In the genomic region with DNA sequence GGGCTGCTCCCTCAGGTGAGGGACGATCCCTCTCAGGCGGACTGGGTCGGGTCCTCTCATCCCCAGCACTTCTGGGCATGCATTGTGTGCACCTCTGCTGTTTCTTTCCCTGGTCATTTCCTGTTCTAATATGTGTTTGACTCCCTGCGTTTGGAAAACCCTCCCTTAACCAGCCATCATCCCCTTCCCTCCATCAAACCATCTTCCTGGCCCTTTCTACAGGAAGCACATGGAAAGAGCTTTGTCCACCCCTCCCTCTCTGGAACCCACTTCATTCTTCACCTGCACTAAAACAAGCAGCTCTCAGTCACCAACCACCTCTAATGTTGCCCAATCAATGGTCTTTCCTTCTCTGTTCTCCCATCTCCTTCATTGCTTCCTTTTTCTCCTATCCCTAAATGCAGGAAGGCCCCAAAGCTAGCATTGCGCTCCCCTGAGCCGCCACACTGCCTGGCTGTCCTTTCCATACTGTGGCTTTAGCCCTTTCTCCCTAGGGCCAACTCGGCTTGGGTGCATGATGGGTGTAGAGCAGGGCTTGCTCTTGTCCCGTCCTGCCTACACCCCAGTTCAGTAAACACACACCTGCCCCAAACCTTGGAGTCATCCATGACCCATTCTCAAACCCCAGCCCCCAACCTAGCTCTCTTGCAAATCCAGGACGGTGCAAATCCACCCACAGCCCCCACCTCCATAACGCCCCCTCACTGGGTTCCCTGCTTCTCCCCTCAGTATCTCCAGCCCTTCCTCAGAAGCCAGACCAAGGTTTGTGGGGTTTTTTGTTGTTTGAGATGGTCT, we compare ENCODE assay signal across 1 cellular context.
TF ChIP-seq lines count a peak whose summit lies in the region.

No MANE protein-coding gene starts in this region.

TF ChIP-seq in HEK293, 187 proteins besides CTCF, POLR2A, EP300 and RAD21 (continued from another document):
- TF ChIP-seq MEIS1 (CRISPR knock-in tag; IDR thresholded peaks at IDR 0.05; ENCODE audit: borderline replicate concordance): no peak
- TF ChIP-seq, protein P1, sequence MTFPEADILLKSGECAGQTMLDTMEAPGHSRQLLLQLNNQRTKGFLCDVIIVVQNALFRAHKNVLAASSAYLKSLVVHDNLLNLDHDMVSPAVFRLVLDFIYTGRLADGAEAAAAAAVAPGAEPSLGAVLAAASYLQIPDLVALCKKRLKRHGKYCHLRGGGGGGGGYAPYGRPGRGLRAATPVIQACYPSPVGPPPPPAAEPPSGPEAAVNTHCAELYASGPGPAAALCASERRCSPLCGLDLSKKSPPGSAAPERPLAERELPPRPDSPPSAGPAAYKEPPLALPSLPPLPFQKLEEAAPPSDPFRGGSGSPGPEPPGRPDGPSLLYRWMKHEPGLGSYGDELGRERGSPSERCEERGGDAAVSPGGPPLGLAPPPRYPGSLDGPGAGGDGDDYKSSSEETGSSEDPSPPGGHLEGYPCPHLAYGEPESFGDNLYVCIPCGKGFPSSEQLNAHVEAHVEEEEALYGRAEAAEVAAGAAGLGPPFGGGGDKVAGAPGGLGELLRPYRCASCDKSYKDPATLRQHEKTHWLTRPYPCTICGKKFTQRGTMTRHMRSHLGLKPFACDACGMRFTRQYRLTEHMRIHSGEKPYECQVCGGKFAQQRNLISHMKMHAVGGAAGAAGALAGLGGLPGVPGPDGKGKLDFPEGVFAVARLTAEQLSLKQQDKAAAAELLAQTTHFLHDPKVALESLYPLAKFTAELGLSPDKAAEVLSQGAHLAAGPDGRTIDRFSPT (tag by site-specific recombination; IDR thresholded peaks at IDR 0.05): no peak
- no peak for TF ChIP-seq ZNF155 (tag by site-specific recombination; IDR thresholded peaks at IDR 0.05)
- TF ChIP-seq ZNF37A (tag by site-specific recombination; IDR thresholded peaks at IDR 0.05): no peak
- TF ChIP-seq ZNF600 (tag by site-specific recombination; IDR thresholded peaks at IDR 0.05): peak; percentile 81; the same call in 1 of the 2 replicates
- no peak for TF ChIP-seq ZNF404 (tag by site-specific recombination; IDR thresholded peaks at IDR 0.05)
- TF ChIP-seq ZNF792 (tag by site-specific recombination; IDR thresholded peaks at IDR 0.05): no peak
- no peak for TF ChIP-seq ZNF10 (tag by site-specific recombination; IDR thresholded peaks at IDR 0.05)
- no peak for TF ChIP-seq ZNF223 (tag by site-specific recombination; IDR thresholded peaks at IDR 0.05)
- TF ChIP-seq ZNF530 (tag by site-specific recombination; IDR thresholded peaks at IDR 0.05; ENCODE audit: low read depth): no peak
- no peak for TF ChIP-seq ZNF426 (tag by site-specific recombination; IDR thresholded peaks at IDR 0.05)
- peak; percentile 61 for TF ChIP-seq WT1 (tag by site-specific recombination; IDR thresholded peaks at IDR 0.05)
- 0 out of 2 replicates have a peak, but pooled peaks have one; percentile 35 for TF ChIP-seq GLIS2 (tag by site-specific recombination; IDR thresholded peaks at IDR 0.05)
- TF ChIP-seq MZF1 (tag by site-specific recombination; IDR thresholded peaks at IDR 0.05; ENCODE audit: borderline replicate concordance): peak; percentile 20; the same call in 1 of the 2 replicates
- TF ChIP-seq, protein P2, sequence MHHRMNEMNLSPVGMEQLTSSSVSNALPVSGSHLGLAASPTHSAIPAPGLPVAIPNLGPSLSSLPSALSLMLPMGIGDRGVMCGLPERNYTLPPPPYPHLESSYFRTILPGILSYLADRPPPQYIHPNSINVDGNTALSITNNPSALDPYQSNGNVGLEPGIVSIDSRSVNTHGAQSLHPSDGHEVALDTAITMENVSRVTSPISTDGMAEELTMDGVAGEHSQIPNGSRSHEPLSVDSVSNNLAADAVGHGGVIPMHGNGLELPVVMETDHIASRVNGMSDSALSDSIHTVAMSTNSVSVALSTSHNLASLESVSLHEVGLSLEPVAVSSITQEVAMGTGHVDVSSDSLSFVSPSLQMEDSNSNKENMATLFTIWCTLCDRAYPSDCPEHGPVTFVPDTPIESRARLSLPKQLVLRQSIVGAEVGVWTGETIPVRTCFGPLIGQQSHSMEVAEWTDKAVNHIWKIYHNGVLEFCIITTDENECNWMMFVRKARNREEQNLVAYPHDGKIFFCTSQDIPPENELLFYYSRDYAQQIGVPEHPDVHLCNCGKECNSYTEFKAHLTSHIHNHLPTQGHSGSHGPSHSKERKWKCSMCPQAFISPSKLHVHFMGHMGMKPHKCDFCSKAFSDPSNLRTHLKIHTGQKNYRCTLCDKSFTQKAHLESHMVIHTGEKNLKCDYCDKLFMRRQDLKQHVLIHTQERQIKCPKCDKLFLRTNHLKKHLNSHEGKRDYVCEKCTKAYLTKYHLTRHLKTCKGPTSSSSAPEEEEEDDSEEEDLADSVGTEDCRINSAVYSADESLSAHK (tag by site-specific recombination; IDR thresholded peaks at IDR 0.05): no peak
- TF ChIP-seq, protein P3, sequence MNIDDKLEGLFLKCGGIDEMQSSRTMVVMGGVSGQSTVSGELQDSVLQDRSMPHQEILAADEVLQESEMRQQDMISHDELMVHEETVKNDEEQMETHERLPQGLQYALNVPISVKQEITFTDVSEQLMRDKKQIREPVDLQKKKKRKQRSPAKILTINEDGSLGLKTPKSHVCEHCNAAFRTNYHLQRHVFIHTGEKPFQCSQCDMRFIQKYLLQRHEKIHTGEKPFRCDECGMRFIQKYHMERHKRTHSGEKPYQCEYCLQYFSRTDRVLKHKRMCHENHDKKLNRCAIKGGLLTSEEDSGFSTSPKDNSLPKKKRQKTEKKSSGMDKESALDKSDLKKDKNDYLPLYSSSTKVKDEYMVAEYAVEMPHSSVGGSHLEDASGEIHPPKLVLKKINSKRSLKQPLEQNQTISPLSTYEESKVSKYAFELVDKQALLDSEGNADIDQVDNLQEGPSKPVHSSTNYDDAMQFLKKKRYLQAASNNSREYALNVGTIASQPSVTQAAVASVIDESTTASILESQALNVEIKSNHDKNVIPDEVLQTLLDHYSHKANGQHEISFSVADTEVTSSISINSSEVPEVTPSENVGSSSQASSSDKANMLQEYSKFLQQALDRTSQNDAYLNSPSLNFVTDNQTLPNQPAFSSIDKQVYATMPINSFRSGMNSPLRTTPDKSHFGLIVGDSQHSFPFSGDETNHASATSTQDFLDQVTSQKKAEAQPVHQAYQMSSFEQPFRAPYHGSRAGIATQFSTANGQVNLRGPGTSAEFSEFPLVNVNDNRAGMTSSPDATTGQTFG (tag by site-specific recombination; IDR thresholded peaks at IDR 0.05; ENCODE audit: borderline replicate concordance): no peak
- no peak for TF ChIP-seq ZNF341 (tag by site-specific recombination; IDR thresholded peaks at IDR 0.05; ENCODE audit: low read depth)
- no peak for TF ChIP-seq ZNF777 (tag by site-specific recombination; IDR thresholded peaks at IDR 0.05; ENCODE audit: borderline replicate concordance)
- TF ChIP-seq, protein P4, sequence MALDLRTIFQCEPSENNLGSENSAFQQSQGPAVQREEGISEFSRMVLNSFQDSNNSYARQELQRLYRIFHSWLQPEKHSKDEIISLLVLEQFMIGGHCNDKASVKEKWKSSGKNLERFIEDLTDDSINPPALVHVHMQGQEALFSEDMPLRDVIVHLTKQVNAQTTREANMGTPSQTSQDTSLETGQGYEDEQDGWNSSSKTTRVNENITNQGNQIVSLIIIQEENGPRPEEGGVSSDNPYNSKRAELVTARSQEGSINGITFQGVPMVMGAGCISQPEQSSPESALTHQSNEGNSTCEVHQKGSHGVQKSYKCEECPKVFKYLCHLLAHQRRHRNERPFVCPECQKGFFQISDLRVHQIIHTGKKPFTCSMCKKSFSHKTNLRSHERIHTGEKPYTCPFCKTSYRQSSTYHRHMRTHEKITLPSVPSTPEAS (tag by site-specific recombination; IDR thresholded peaks at IDR 0.05): no peak
- TF ChIP-seq, protein P5, sequence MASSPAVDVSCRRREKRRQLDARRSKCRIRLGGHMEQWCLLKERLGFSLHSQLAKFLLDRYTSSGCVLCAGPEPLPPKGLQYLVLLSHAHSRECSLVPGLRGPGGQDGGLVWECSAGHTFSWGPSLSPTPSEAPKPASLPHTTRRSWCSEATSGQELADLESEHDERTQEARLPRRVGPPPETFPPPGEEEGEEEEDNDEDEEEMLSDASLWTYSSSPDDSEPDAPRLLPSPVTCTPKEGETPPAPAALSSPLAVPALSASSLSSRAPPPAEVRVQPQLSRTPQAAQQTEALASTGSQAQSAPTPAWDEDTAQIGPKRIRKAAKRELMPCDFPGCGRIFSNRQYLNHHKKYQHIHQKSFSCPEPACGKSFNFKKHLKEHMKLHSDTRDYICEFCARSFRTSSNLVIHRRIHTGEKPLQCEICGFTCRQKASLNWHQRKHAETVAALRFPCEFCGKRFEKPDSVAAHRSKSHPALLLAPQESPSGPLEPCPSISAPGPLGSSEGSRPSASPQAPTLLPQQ (tag by site-specific recombination; IDR thresholded peaks at IDR 0.05): no peak
TF ChIP-seq in HEK293: peak in this region for 18.
